Comparison of ENCODE assay signal across 21 cellular contexts in genomic region chr3:171774516-171774915, GRCh38. TPM values are rescaled to one million over a fixed set of nuclear protein-coding genes. Genes with fewer than 3 reads are reported as not detected.
DNase-seq lines count a peak whose midpoint lies in the region; ATAC-seq and TF ChIP-seq lines count a peak whose summit lies in the region.
"Had no signal": no experiment of that assay in that cellular context is flagged by ENCODE, and none has a peak within 500 bp of the region (broad histone marks: within the 10 kb centered on the region; RNA-seq: fewer than 3 reads in every experiment).

No MANE protein-coding gene starts in this region.

- no peak overlapping the region for H3K4me3 Mint-ChIP-seq in activated CD4-positive, alpha-beta memory T cell treated with anti-CD3 and anti-CD28 coated beads, Interleukin-2, amount 10 ng/mL, durations not matched to agents 7 days and 5 days
- H3K4me3 Mint-ChIP-seq: activated naive CD4-positive, alpha-beta T cell treated with anti-CD3 and anti-CD28 coated beads, Interleukin-2, amount 10 ng/mL, durations not matched to agents 7 days and 5 days; activated T-cell treated with anti-CD3 and anti-CD28 coated beads, Interleukin-2, amount 50 U/mL, for 72 hours; natural killer cell; T-helper 2 cell treated with Interferon-gamma antibody and Interleukin-4, amounts not matched to agents 5 μg/mL and 100 μg/mL, for 36 hours had no signal

- H4K8ac ChIP-seq in neuronal stem cell (ENCODE audit: low read depth, low read length) = no peak overlapping the region

- peak overlapping the region; percentile 72 for H3K18ac ChIP-seq in neuronal stem cell (ENCODE audit: low read length)

- H4K91ac ChIP-seq in neuronal stem cell (ENCODE audit: low read depth, low read length, poor library complexity) = no peak overlapping the region

- H3K9me3 ChIP-seq in neuronal stem cell (replicated peaks in 1 of 2; ENCODE audit: control insufficient read depth in 2 of 2, insufficient read depth in 1 of 2, low read depth in 1 of 2, low read length in 2 of 2) = no peaks in the 10 kb centered on the region
- H3K9me3 ChIP-seq: ascending aorta, prostate gland had no signal

- H3K4me1 Mint-ChIP-seq in activated CD4-positive, alpha-beta memory T cell treated with anti-CD3 and anti-CD28 coated beads, Interleukin-2, amount 10 ng/mL, durations not matched to agents 7 days and 5 days = peaks cover 2% of the 10 kb centered on the region
- H3K4me1 Mint-ChIP-seq: activated naive CD4-positive, alpha-beta T cell treated with anti-CD3 and anti-CD28 coated beads, Interleukin-2, amount 10 ng/mL, durations not matched to agents 7 days and 5 days had no signal

- H3K4me3 ChIP-seq in dorsolateral prefrontal cortex (peak overlapping the region in 1 of 59 donors; percentile 21), neuronal stem cell (ENCODE audit: low read length in 2 of 2) (no peak overlapping the region)
- H3K4me3 ChIP-seq: ascending aorta, prostate gland had no signal

- ATAC-seq in left cardiac atrium (no peak), GM21367 (IDR thresholded peaks at IDR 0.05; ENCODE audit: unreplicated experiment) (no peak)
- ATAC-seq: activated T-cell treated with anti-CD3 and anti-CD28 coated beads, Interleukin-2, amount 50 U/mL, for 72 hours had no signal

- no peak overlapping the region for H3K23ac ChIP-seq in neuronal stem cell (ENCODE audit: low read depth, low read length, poor library complexity)

- no peak overlapping the region for H3K9ac ChIP-seq in neuronal stem cell (ENCODE audit: low read depth, low read length, poor library complexity)

- CTCF ChIA-PET in activated CD4-positive, alpha-beta memory T cell treated with anti-CD3 and anti-CD28 coated beads, Interleukin-2, amount 10 ng/mL, durations not matched to agents 7 days and 5 days (lab: Charles Lee) = interaction anchor here (0.6 kb wide), 1 partner anchor 263 kb away, joined by 5 read pairs; no protein-coding TSS in a partner anchor

- H3K27ac ChIP-seq in dorsolateral prefrontal cortex = peak overlapping the region in 58 of 59 donors; percentile 36 to 100 (median 94)
- H3K27ac ChIP-seq in neuronal stem cell (replicated peaks; ENCODE audit: low read length) = no peak overlapping the region
- peak overlapping the region; percentile 87 for H3K27ac ChIP-seq in temporal lobe (ENCODE audit: low read depth, low read length)
- H3K27ac ChIP-seq: ascending aorta, prostate gland had no signal

- H3K4ac ChIP-seq in neuronal stem cell (ENCODE audit: low read length) = no peak overlapping the region

- H3K79me1 ChIP-seq in neuronal stem cell (ENCODE audit: low read depth, low read length) = no peaks in the 10 kb centered on the region

- H2BK12ac ChIP-seq in neuronal stem cell (ENCODE audit: low read length) = no peak overlapping the region

- H3K27me3 Mint-ChIP-seq in activated CD4-positive, alpha-beta memory T cell treated with anti-CD3 and anti-CD28 coated beads, Interleukin-2, amount 10 ng/mL, durations not matched to agents 7 days and 5 days = peaks cover 11% of the 10 kb centered on the region

- WGBS in neuronal stem cell (ENCODE audit: extremely low coverage in 2 of 2, insufficient read length in 2 of 2, insufficient replicate concordance in 1 of 2), 2 donors = no CpG with 5 or more reads among the region's 7 CpGs

- no peaks in the 10 kb centered on the region for H3K36me3 Mint-ChIP-seq in activated CD4-positive, alpha-beta memory T cell treated with anti-CD3 and anti-CD28 coated beads, Interleukin-2, amount 10 ng/mL, durations not matched to agents 7 days and 5 days (ENCODE audit: low read depth)
- H3K36me3 Mint-ChIP-seq: activated naive CD4-positive, alpha-beta T cell treated with anti-CD3 and anti-CD28 coated beads, Interleukin-2, amount 10 ng/mL, durations not matched to agents 7 days and 5 days; natural killer cell had no signal

- H2BK5ac ChIP-seq in neuronal stem cell (ENCODE audit: low read length) = no peak overlapping the region

- no peaks in the 10 kb centered on the region for H3K27me3 ChIP-seq in dorsolateral prefrontal cortex
- no peaks in the 10 kb centered on the region for H3K27me3 ChIP-seq in neuronal stem cell (ENCODE audit: control insufficient read depth in 3 of 3, insufficient read depth in 3 of 3, low read depth in 1 of 3, low read length in 3 of 3)
- H3K27me3 ChIP-seq: ascending aorta had no signal

- no peak overlapping the region for H3K27ac Mint-ChIP-seq in activated CD4-positive, alpha-beta memory T cell treated with anti-CD3 and anti-CD28 coated beads, Interleukin-2, amount 10 ng/mL, durations not matched to agents 7 days and 5 days
- H3K27ac Mint-ChIP-seq: activated naive CD4-positive, alpha-beta T cell treated with anti-CD3 and anti-CD28 coated beads, Interleukin-2, amount 10 ng/mL, durations not matched to agents 7 days and 5 days; activated T-cell treated with anti-CD3 and anti-CD28 coated beads, Interleukin-2, amount 50 U/mL, for 72 hours; natural killer cell; T-helper 2 cell treated with Interferon-gamma antibody and Interleukin-4, amounts not matched to agents 5 μg/mL and 100 μg/mL, for 36 hours had no signal

- peaks cover 4 to 5% of the 10 kb centered on the region in 2 donors for H3K4me1 ChIP-seq in neuronal stem cell (ENCODE audit: control insufficient read depth in 2 of 2, insufficient read depth in 1 of 2, low read depth in 1 of 2, low read length in 2 of 2)
- H3K4me1 ChIP-seq: prostate gland had no signal

- POLR2A ChIA-PET in activated CD4-positive, alpha-beta memory T cell treated with anti-CD3 and anti-CD28 coated beads, Interleukin-2, amount 10 ng/mL, durations not matched to agents 7 days and 5 days (lab: Charles Lee) = no interaction called here

- peak overlapping the region; percentile 31 for H2AFZ ChIP-seq in neuronal stem cell (ENCODE audit: low read length)

- H2BK15ac ChIP-seq in neuronal stem cell (ENCODE audit: low read length) = peak overlapping the region; percentile 63

- intact Hi-C loops in left cardiac atrium (cut with DNase I) = loop anchor here (5.0 to 10.0 kb wide), 3 partner anchors 37 to 130 kb away; no protein-coding TSS in a partner anchor
- intact Hi-C loops in cardiac septum (cut with DNase I) = loop anchor here (5.0 kb wide), 1 partner anchor 72 kb away; no protein-coding TSS in a partner anchor
- intact Hi-C loops in dorsolateral prefrontal cortex (cut with DNase I) = loop anchor here (5.0 kb wide), 4 partner anchors 67 to 812 kb away; no protein-coding TSS in a partner anchor

- H2BK120ac ChIP-seq in neuronal stem cell (ENCODE audit: low read depth, low read length) = no peak overlapping the region

- DNase-seq in left cardiac atrium (peak; percentile 19), cardiac septum (ENCODE audit: low spot score) (no peak), dorsolateral prefrontal cortex (peak in 9 of 10 donors; percentile 57 to 86 (median 77)), neuronal stem cell (ENCODE audit: low spot score) (no peak)
- DNase-seq in central memory CD4-positive, alpha-beta T cell = no peak
- no peak for DNase-seq in activated CD4-positive, alpha-beta memory T cell treated with anti-CD3 and anti-CD28 coated beads, Interleukin-2, amount 10 ng/mL, durations not matched to agents 7 days and 5 days
- DNase-seq: activated CD4-positive, alpha-beta T cell treated with anti-CD3 and anti-CD28 coated beads for 48 hours; activated naive CD4-positive, alpha-beta T cell treated with anti-CD3 and anti-CD28 coated beads, Interleukin-2, amount 10 ng/mL, durations not matched to agents 7 days and 5 days; activated T-cell treated with anti-CD3 and anti-CD28 coated beads, Interleukin-2, amount 50 U/mL, for 72 hours; cerebellar nuclear complex; KBM-7; MM.1S; natural killer cell; NCI-H1436 treated with DMSO at 0.1 percent for 48 hours; NCI-H2171 treated with DMSO at 0.1 percent for 48 hours had no signal

- no peaks in the 10 kb centered on the region for H3K36me3 ChIP-seq in neuronal stem cell (replicated peaks in 1 of 2; ENCODE audit: control insufficient read depth in 2 of 2, insufficient read depth in 2 of 2, low read length in 2 of 2)
- H3K36me3 ChIP-seq: ascending aorta, prostate gland had no signal

- no peaks in the 10 kb centered on the region for H3K9me3 Mint-ChIP-seq in activated CD4-positive, alpha-beta memory T cell treated with anti-CD3 and anti-CD28 coated beads, Interleukin-2, amount 10 ng/mL, durations not matched to agents 7 days and 5 days
- H3K9me3 Mint-ChIP-seq: activated naive CD4-positive, alpha-beta T cell treated with anti-CD3 and anti-CD28 coated beads, Interleukin-2, amount 10 ng/mL, durations not matched to agents 7 days and 5 days; activated T-cell treated with anti-CD3 and anti-CD28 coated beads, Interleukin-2, amount 50 U/mL, for 72 hours; natural killer cell; T-helper 2 cell treated with Interferon-gamma antibody and Interleukin-4, amounts not matched to agents 5 μg/mL and 100 μg/mL, for 36 hours had no signal

- no peak overlapping the region for H3K14ac ChIP-seq in neuronal stem cell (ENCODE audit: low read length)

- peak in 1 of 56 donors; percentile 10 for TF ChIP-seq CTCF in dorsolateral prefrontal cortex (IDR thresholded peaks at IDR 0.05 in 54 of 56, conservative IDR thresholded peaks at IDR 0.05 in 2 of 56; ENCODE audit: low read depth in 1 of 56, partially characterized antibody in 56 of 56)

- no peak overlapping the region for H3K4me2 ChIP-seq in neuronal stem cell (ENCODE audit: insufficient read depth, low read length, poor library complexity, severe bottlenecking)

- no peak overlapping the region for H2AK5ac ChIP-seq in neuronal stem cell (ENCODE audit: low read depth, low read length)

RNA-seq across cellular contexts. Expression of gene PLD1, which starts 35.8 kb away (rescaled TPM):
- 10 to 100 TPM; 57.1 to 67.8 TPM for total RNA-seq in left cardiac atrium
- total RNA-seq in cardiac septum = 56.5 TPM
- total RNA-seq in dorsolateral prefrontal cortex = 100 to 1,000 TPM in 2 of 120 experiments, 10 to 100 TPM in 118; 16.2 to 167 (median 39.0) TPM
- 1.6 TPM for polyA plus RNA-seq in neuronal stem cell (2013, experiment 1 of 2)
- 0.36 TPM for polyA plus RNA-seq in neuronal stem cell (2013, experiment 2 of 2)
- 3.9 TPM for total RNA-seq in temporal lobe
- 1 to 10 TPM; 3.1 to 4.1 TPM for total RNA-seq in activated CD4-positive, alpha-beta memory T cell treated with anti-CD3 and anti-CD28 coated beads, Interleukin-2, amount 10 ng/mL, durations not matched to agents 7 days and 5 days
- total RNA-seq: OCI-LY7 had no signal

Comparison
In these comparisons a context has a peak if more than half of its experiments do, and no peak if none do; other contexts are left out.
1. DNase-seq: peak in left cardiac atrium (single experiment) and dorsolateral prefrontal cortex (9 of 10); none in cardiac septum (single experiment), neuronal stem cell (single experiment), central memory CD4-positive, alpha-beta T cell (single experiment) and activated CD4-positive, alpha-beta memory T cell treated with anti-CD3 and anti-CD28 coated beads, Interleukin-2, amount 10 ng/mL, durations not matched to agents 7 days and 5 days (single experiment).